Comparison of ENCODE assay signal across 8 cellular contexts in the genomic region with DNA sequence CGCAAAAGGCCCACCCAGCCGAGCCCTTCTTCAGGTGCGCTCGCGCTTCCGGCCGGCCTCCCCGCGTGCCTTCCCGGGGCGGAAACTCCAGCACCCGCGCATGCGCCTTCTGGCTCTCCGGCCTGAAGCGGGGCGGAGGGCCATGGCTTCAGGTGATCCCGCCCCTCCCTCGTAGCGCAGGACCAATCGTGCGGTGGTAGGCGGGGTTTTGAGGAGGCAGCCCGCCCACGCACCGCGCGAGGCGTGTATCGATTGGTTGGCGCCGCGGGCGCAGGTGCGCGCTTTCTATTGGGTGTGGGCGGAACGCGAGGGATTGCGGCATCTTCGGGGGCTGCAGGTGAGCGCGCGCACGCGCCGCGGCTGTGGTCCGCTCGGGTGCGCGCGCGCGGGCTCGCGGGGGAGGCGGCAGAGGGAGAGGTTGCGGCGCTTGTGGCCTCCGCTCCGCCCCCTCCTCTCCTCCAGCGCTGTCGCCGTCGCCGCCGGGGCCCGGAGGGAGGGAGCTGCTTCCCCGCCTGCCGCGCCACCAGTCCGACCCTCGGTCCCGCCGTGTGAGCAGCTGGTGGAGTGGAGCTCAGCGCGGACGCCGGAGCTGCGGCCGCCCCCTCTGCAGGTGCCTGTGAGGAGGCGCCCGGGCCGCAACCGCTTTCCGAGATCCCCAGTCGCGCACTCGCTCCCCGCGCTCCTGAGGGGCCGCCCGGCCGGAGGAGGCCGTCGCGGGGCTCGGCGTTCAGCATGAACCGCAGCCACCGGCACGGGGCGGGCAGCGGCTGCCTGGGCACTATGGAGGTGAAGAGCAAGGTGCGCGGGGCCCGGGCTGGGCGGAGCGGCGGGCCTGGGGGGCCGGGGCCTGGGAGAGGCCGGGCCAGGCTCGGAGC. TPM values are rescaled to one million over a fixed set of nuclear protein-coding genes. Genes with fewer than 3 reads are reported as not detected.
A peak's percentile ranks its signal among the peaks of the same experiment; 100 is the strongest.
DNase-seq lines count a peak whose midpoint lies in the region; ATAC-seq and TF ChIP-seq lines count a peak whose summit lies in the region.

A gene with protein sequence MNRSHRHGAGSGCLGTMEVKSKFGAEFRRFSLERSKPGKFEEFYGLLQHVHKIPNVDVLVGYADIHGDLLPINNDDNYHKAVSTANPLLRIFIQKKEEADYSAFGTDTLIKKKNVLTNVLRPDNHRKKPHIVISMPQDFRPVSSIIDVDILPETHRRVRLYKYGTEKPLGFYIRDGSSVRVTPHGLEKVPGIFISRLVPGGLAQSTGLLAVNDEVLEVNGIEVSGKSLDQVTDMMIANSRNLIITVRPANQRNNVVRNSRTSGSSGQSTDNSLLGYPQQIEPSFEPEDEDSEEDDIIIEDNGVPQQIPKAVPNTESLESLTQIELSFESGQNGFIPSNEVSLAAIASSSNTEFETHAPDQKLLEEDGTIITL (plus strand): TSS at position 526 of the 875 bp plus-strand sequence. CDS start 207 bp downstream, at position 733.

- peaks cover 46% of the 10 kb centered on the region for H3K4me1 Mint-ChIP-seq in Caco-2 (ENCODE audit: low read depth, unreplicated experiment)
- peaks cover 8% of the 10 kb centered on the region for H3K4me1 Mint-ChIP-seq in memory B cell

- H3K9me3 Mint-ChIP-seq in Caco-2 (ENCODE audit: unreplicated experiment) (no peaks in the 10 kb centered on the region), memory B cell (no peaks in the 10 kb centered on the region)

- POLR2A ChIA-PET in Caco-2 (lab: Charles Lee) = interaction anchor here (0.5 to 5.3 kb wide), 18 partner anchors 9 to 227 kb away, joined by 3 to 36 read pairs (median 5); a partner anchor contains a TSS

- intact Hi-C loops in Caco-2 (cut with micrococcal nuclease; ENCODE audit: unreplicated experiment) = loop anchor here (1.0 kb wide), 6 partner anchors 8 to 68 kb away; no protein-coding TSS in a partner anchor

- H3K4me3 Mint-ChIP-seq in Caco-2 (ENCODE audit: unreplicated experiment) (peak within 1 kb of the TSS; percentile 88), memory B cell (peak within 1 kb of the TSS; percentile 90)

- H3K27me3 ChIP-seq in Caco-2 (replicated peaks; ENCODE audit: control insufficient read depth, insufficient read depth, low read length) = no peaks in the 10 kb centered on the region
- H3K27me3 ChIP-seq in effector memory CD4-positive, alpha-beta T cell (replicated peaks; ENCODE audit: control insufficient read depth, insufficient read depth, low read length, poor library complexity, severe bottlenecking) = no peaks in the 10 kb centered on the region

- 0 out of 2 replicates have a peak, but pooled peaks cover 1% of the 10 kb centered on the region for H3K36me3 ChIP-seq in Caco-2 (ENCODE audit: control insufficient read depth, insufficient read depth, low read length)
- H3K36me3 ChIP-seq in effector memory CD4-positive, alpha-beta T cell (ENCODE audit: control insufficient read depth, insufficient read depth, low read length) = no peaks in the 10 kb centered on the region

- peak within 1 kb of the TSS; percentile 96 for H3K27ac Mint-ChIP-seq in Caco-2 (ENCODE audit: unreplicated experiment)
- peak within 1 kb of the TSS; percentile 71 for H3K27ac Mint-ChIP-seq in memory B cell

- ATAC-seq in GM21381 (IDR thresholded peaks at IDR 0.05; ENCODE audit: unreplicated experiment) (peak; percentile 86), memory B cell (ENCODE audit: low read depth) (peak; percentile 88)

- no peaks in the 10 kb centered on the region for H3K27me3 Mint-ChIP-seq in Caco-2 (ENCODE audit: insufficient read depth, unreplicated experiment)
- no peaks in the 10 kb centered on the region for H3K27me3 Mint-ChIP-seq in memory B cell

- H3K36me3 Mint-ChIP-seq in Caco-2 (ENCODE audit: insufficient read depth, unreplicated experiment) (peaks cover 65% of the 10 kb centered on the region), memory B cell (no peaks in the 10 kb centered on the region)

- peak within 1 kb of the TSS; percentile 78 for H3K4me3 ChIP-seq in Caco-2 (ENCODE audit: low read depth, low read length)
- peak within 1 kb of the TSS; percentile 94 for H3K4me3 ChIP-seq in effector memory CD4-positive, alpha-beta T cell (ENCODE audit: insufficient read depth, low read depth, low read length, poor library complexity, severe bottlenecking)

- H3K9me3 ChIP-seq in Caco-2 = no peaks in the 10 kb centered on the region
- no peaks in the 10 kb centered on the region for H3K9me3 ChIP-seq in effector memory CD4-positive, alpha-beta T cell (ENCODE audit: control insufficient read depth, low read length)

- H3K27ac ChIP-seq in effector memory CD4-positive, alpha-beta T cell (ENCODE audit: insufficient read depth, low read length, poor library complexity, severe bottlenecking) = peak within 1 kb of the TSS; percentile 70

- peak; percentile 100 for DNase-seq in Caco-2
- peak; percentile 97 for DNase-seq in HT1080 (ENCODE audit: low read depth)
- peak; percentile 100 for DNase-seq in NK-92 treated with Interleukin-12 subunit alpha and Interleukin-12 subunit beta, amount 100 ng/mL, for 24 hours (lab: John Stamatoyannopoulos, UW)
- DNase-seq in activated CD8-positive, alpha-beta memory T cell treated with anti-CD3 and anti-CD28 coated beads for 4 hours (ENCODE audit: low read depth in 2 of 2) = peak; percentile 99 to 100
- DNase-seq in effector memory CD4-positive, alpha-beta T cell = peak; percentile 99
- peak; percentile 93 to 99 for DNase-seq in memory B cell (ENCODE audit: low spot score in 2 of 2)
- peak; percentile 99 for DNase-seq in stimulated activated CD4-positive, alpha-beta T cell treated with anti-CD3 and anti-CD28 coated beads, TNF-alpha, amount 100 ng/mL, for 48 hours (ENCODE audit: low read depth in 3 of 3)

- peaks cover 67% of the 10 kb centered on the region for H3K4me1 ChIP-seq in Caco-2
- peaks cover 13% of the 10 kb centered on the region for H3K4me1 ChIP-seq in effector memory CD4-positive, alpha-beta T cell (ENCODE audit: control insufficient read depth, insufficient read depth, low read length, poor library complexity, severe bottlenecking)

- CTCF ChIA-PET in Caco-2 (lab: Charles Lee) = interaction anchor here (0.6 to 6.8 kb wide), 14 partner anchors 10 to 202 kb away, joined by 3 to 53 read pairs (median 6); no protein-coding TSS in a partner anchor

- TF ChIP-seq CTCF in Caco-2 (IDR thresholded peaks at IDR 0.05; ENCODE audit: insufficient read depth in 1 of 2, low read depth in 1 of 2, low read length in 1 of 2, severe bottlenecking in 1 of 2, unreplicated experiment in 1 of 2) = peak in 1 of 2 experiments; percentile 19

- no TSS peak for BruUV-seq in Caco-2 (replicated peaks; lab: Mats Ljungman, UMichigan)

RNA-seq across cellular contexts. Expression of the gene that starts here (rescaled TPM):
- 153 and 156 TPM in 2 replicates for total RNA-seq in Caco-2 (2022)
- total RNA-seq in HT1080 (2014; rRNA removed; shearing (Covaris generic)) = 2.1 and 3.1 TPM in 2 replicates
- polyA plus RNA-seq in HT1080 (2015; cell fraction: cytosol; rRNA removed) = 1.3 and 1.6 TPM in 2 replicates
- 2.1 and 2.3 TPM in 2 replicates for polyA plus RNA-seq in HT1080 (2015; cell fraction: nucleus; rRNA removed)

Comparison
In these comparisons a context has a peak if more than half of its experiments do, and no peak if none do; other contexts are left out.
1. Peak in every context shown above with its lines: DNase-seq, ATAC-seq, H3K4me3 ChIP-seq and H3K27ac ChIP-seq.
2. RNA of the gene that starts here (total RNA-seq): 153 to 156 TPM in Caco-2; 2.1 to 3.1 TPM in HT1080; every median in the first group is over 10 times any median in the second.